Comparison of ENCODE assay signal across 2 cellular contexts in genomic region chr20:59147197-59147596, GRCh38.
TF ChIP-seq lines count a peak whose summit lies in the region.

No MANE protein-coding gene starts in this region.

TF ChIP-seq in liver, 16 proteins besides CTCF, POLR2A, EP300 and RAD21:
- TF ChIP-seq NR2F2 (IDR thresholded peaks at IDR 0.05) (peak; percentile 86), SP1 (IDR thresholded peaks at IDR 0.05) (no peak), HNF4G (IDR thresholded peaks at IDR 0.05) (no peak)

TF ChIP-seq in HepG2, 621 proteins besides CTCF, POLR2A, EP300 and RAD21:
- no peak for TF ChIP-seq ZNF766 (CRISPR knock-in tag; IDR thresholded peaks at IDR 0.05; ENCODE audit: borderline replicate concordance)
- no peak for TF ChIP-seq HES4 (CRISPR knock-in tag; IDR thresholded peaks at IDR 0.05; ENCODE audit: borderline replicate concordance)
- TF ChIP-seq EZH2 (conservative IDR thresholded peaks at IDR 0.05; ENCODE audit: low read depth, low read length): no peak
